In the genomic region with DNA sequence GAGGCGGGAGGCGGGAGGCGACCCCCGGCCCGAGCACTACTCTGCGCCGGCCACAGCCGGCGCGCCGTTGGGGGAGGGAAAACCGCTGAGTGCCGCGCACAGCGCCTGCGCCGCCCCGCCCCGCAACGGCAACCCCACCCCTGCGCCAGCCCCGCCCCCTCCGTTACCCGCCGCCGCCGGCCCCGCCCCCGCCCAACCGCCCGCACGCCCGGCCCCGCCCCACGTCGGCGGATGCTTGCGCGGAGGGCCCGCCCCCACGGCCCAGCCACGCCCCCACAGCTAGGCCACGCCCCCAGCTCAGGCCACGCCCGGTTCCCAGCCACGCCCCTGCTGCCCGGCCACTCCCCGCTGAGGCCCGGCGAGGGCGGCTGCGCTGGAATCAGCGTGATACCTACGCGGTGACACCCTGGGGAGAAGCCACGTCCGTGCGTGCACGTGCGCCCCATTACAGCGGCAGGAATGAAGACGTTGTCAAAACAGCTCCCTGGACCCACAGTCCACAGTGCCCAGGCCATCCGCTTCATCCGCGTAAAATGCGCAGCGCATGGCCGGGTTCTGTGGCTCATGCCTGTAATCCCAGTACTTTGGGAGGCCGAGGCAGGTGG, we compare ENCODE assay signal across 8 cellular contexts. TPM values are rescaled to one million over a fixed set of nuclear protein-coding genes. Genes with fewer than 3 reads are reported as not detected.
A peak's percentile ranks its signal among the peaks of the same experiment; 100 is the strongest.
DNase-seq lines count a peak whose midpoint lies in the region; ATAC-seq and TF ChIP-seq lines count a peak whose summit lies in the region.

TSS of gene TCFL5 (minus strand) at position 91 of the 605 bp plus-strand sequence. CDS start 152 bp downstream, outside the sequence.

- H3K4me3 Mint-ChIP-seq in IgD-negative memory B cell (peak within 1 kb of the TSS; percentile 18 to 88 (median 75)), neural crest cell (peak within 1 kb of the TSS; percentile 78)
- H3K4me3 Mint-ChIP-seq in stimulated activated naive CD8-positive, alpha-beta T cell treated with anti-CD3 and anti-CD28 coated beads, Interleukin-15, amount 100 ng/mL, for 72 hours = peak within 1 kb of the TSS; percentile 70 to 81

- H3K9me3 Mint-ChIP-seq in IgD-negative memory B cell (no peaks in the 10 kb centered on the region), neural crest cell (no peaks in the 10 kb centered on the region)
- H3K9me3 Mint-ChIP-seq in stimulated activated naive CD8-positive, alpha-beta T cell treated with anti-CD3 and anti-CD28 coated beads, Interleukin-15, amount 100 ng/mL, for 72 hours = peaks cover 0 to 5% of the 10 kb centered on the region in 2 donors

- peak; percentile 77 for ATAC-seq in GM21423 (IDR thresholded peaks at IDR 0.05; ENCODE audit: unreplicated experiment)
- ATAC-seq in stimulated activated naive CD8-positive, alpha-beta T cell treated with anti-CD3 and anti-CD28 coated beads, Interleukin-15, amount 100 ng/mL, for 72 hours = peak; percentile 92

- POLR2A ChIA-PET in RWPE1 (lab: Yijun Ruan, JAX; ENCODE audit: low non-redundant PET) = interaction anchor here (0.7 kb wide), 1 partner anchor 67 kb away, joined by 3 read pairs; no protein-coding TSS in a partner anchor

- H3K36me3 Mint-ChIP-seq in IgD-negative memory B cell (peaks cover 10% of the 10 kb centered on the region), neural crest cell (ENCODE audit: low read depth) (peaks cover 3% of the 10 kb centered on the region)

- TF ChIP-seq CTCF in RWPE1 (conservative IDR thresholded peaks at IDR 0.05; ENCODE audit: low read depth) (no peak), fibroblast of villous mesenchyme (IDR thresholded peaks at IDR 0.05; ENCODE audit: insufficient read depth, low read depth, low read length) (no peak), neural crest cell (conservative IDR thresholded peaks at IDR 0.05) (no peak)

- CTCF ChIA-PET in RWPE1 (lab: Yijun Ruan, JAX) = interaction anchor here (0.5 to 1.4 kb wide), 2 partner anchors 39 to 322 kb away, joined by 4 to 13 read pairs; no protein-coding TSS in a partner anchor

- H3K4me1 Mint-ChIP-seq in IgD-negative memory B cell (peaks cover 6 to 11% (median 8%) of the 10 kb centered on the region in 3 donors), neural crest cell (peaks cover 22% of the 10 kb centered on the region)
- peaks cover 37% of the 10 kb centered on the region for H3K4me1 Mint-ChIP-seq in stimulated activated naive CD8-positive, alpha-beta T cell treated with anti-CD3 and anti-CD28 coated beads, Interleukin-15, amount 100 ng/mL, for 72 hours

- H3K27ac ChIP-seq in RWPE1 = peak within 1 kb of the TSS; percentile 74

- peak within 1 kb of the TSS; percentile 70 to 86 (median 79) for H3K27ac Mint-ChIP-seq in IgD-negative memory B cell
- H3K27ac Mint-ChIP-seq in neural crest cell (ENCODE audit: unreplicated experiment) = no peak within 1 kb of the TSS
- peak within 1 kb of the TSS in 1 of 2 donors; percentile 76 for H3K27ac Mint-ChIP-seq in stimulated activated naive CD8-positive, alpha-beta T cell treated with anti-CD3 and anti-CD28 coated beads, Interleukin-15, amount 100 ng/mL, for 72 hours

- DNase-seq in COLO829 (ENCODE audit: low spot score) (peak; percentile 86), RWPE1 (ENCODE audit: low spot score) (peak; percentile 91), fibroblast of villous mesenchyme (ENCODE audit: low read depth) (peak; percentile 96), neural crest cell (ENCODE audit: low read depth, low spot score) (peak; percentile 95)
- peak; percentile 91 for DNase-seq in activated T-helper 9 cell treated with anti-CD3 and anti-CD28 coated beads, Interleukin-2, amount 50 U/mL, for 16 hours (ENCODE audit: low read depth)
- peak; percentile 94 to 99 for DNase-seq in stimulated activated naive CD8-positive, alpha-beta T cell treated with anti-CD3 and anti-CD28 coated beads, Interleukin-15, amount 100 ng/mL, for 72 hours

- peaks cover 10% of the 10 kb centered on the region for H3K27me3 Mint-ChIP-seq in IgD-negative memory B cell
- H3K27me3 Mint-ChIP-seq in neural crest cell (ENCODE audit: low read depth) = peaks cover 13% of the 10 kb centered on the region
- H3K27me3 Mint-ChIP-seq in stimulated activated naive CD8-positive, alpha-beta T cell treated with anti-CD3 and anti-CD28 coated beads, Interleukin-15, amount 100 ng/mL, for 72 hours = peaks cover 8% of the 10 kb centered on the region

- H3K4me3 ChIP-seq in fibroblast of villous mesenchyme (ENCODE audit: low read depth, low read length) = peak within 1 kb of the TSS; percentile 64

RNA-seq across cellular contexts. Expression of gene TCFL5, which starts in this region (rescaled TPM):
- polyA plus RNA-seq in IgD-negative memory B cell = 1.2 TPM
- total RNA-seq in fibroblast of villous mesenchyme (12.6 and 19.0 TPM in 2 replicates), neural crest cell (17.5 and 17.6 TPM in 2 replicates)

Comparison
In these comparisons a context has a peak if more than half of its experiments do, and no peak if none do; other contexts are left out.
1. Peak in every context shown above with its lines: DNase-seq, ATAC-seq, H3K4me3 ChIP-seq and H3K27ac ChIP-seq.